In the genomic region with DNA sequence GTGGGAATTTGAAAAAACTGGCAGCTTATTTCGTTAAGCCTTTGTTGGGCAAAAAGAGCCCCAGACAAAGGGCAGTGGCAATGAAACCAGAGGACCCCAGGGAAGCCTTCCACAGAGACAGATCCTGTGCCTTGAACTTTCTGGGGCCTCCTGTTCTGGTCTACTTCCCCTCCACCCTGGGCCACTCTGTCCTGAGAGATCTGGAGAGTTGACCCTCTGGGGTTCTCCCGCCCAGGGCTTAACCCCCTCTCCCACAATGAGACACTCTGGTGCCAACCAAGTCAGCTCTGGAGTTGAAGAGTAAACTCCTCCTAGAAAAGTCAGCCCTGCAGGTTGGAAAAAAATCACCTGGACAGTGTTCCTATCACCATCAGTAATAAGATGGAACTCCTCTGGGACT, we compare ENCODE assay signal across 1 cellular context.
TF ChIP-seq lines count a peak whose summit lies in the region.

No MANE protein-coding gene starts in this region.

TF ChIP-seq in WTC11, 78 proteins besides CTCF, POLR2A, EP300 and RAD21 (continued from another document):
- no peak for TF ChIP-seq PRRX2 (CRISPR knock-in tag; IDR thresholded peaks at IDR 0.05)
- no peak for TF ChIP-seq GTF2I (CRISPR knock-in tag; conservative IDR thresholded peaks at IDR 0.05)
- TF ChIP-seq, protein P1, sequence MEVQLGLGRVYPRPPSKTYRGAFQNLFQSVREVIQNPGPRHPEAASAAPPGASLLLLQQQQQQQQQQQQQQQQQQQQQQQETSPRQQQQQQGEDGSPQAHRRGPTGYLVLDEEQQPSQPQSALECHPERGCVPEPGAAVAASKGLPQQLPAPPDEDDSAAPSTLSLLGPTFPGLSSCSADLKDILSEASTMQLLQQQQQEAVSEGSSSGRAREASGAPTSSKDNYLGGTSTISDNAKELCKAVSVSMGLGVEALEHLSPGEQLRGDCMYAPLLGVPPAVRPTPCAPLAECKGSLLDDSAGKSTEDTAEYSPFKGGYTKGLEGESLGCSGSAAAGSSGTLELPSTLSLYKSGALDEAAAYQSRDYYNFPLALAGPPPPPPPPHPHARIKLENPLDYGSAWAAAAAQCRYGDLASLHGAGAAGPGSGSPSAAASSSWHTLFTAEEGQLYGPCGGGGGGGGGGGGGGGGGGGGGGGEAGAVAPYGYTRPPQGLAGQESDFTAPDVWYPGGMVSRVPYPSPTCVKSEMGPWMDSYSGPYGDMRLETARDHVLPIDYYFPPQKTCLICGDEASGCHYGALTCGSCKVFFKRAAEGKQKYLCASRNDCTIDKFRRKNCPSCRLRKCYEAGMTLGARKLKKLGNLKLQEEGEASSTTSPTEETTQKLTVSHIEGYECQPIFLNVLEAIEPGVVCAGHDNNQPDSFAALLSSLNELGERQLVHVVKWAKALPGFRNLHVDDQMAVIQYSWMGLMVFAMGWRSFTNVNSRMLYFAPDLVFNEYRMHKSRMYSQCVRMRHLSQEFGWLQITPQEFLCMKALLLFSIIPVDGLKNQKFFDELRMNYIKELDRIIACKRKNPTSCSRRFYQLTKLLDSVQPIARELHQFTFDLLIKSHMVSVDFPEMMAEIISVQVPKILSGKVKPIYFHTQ (CRISPR knock-in tag; IDR thresholded peaks at IDR 0.05): no peak
- TF ChIP-seq SMAD3 (CRISPR knock-in tag; IDR thresholded peaks at IDR 0.05; ENCODE audit: borderline replicate concordance): no peak
- TF ChIP-seq JAZF1 (CRISPR knock-in tag; IDR thresholded peaks at IDR 0.05): no peak
- no peak for TF ChIP-seq NR1H2 (CRISPR knock-in tag; IDR thresholded peaks at IDR 0.05)
- TF ChIP-seq PREB (CRISPR knock-in tag; IDR thresholded peaks at IDR 0.05; ENCODE audit: borderline replicate concordance): no peak
